In genomic region chr17:38225844-38226495, GRCh38 we compare ENCODE assay signal across 4 cellular contexts. TPM values are rescaled to one million over a fixed set of nuclear protein-coding genes. Genes with fewer than 3 reads are reported as not detected.
"Had no signal": no experiment of that assay in that cellular context is flagged by ENCODE, and none has a peak within 500 bp of the region (broad histone marks: within the 10 kb centered on the region; RNA-seq: fewer than 3 reads in every experiment).

No MANE protein-coding gene starts in this region.

RNA-seq across cellular contexts. Expression of gene TBC1D3, which starts 33.6 kb away (rescaled TPM):
- total RNA-seq: LHCN-M2, M059J, MCF 10A, NCI-H460 had no signal
